ENCODE assay signal across 7 cellular contexts in the genomic region with DNA sequence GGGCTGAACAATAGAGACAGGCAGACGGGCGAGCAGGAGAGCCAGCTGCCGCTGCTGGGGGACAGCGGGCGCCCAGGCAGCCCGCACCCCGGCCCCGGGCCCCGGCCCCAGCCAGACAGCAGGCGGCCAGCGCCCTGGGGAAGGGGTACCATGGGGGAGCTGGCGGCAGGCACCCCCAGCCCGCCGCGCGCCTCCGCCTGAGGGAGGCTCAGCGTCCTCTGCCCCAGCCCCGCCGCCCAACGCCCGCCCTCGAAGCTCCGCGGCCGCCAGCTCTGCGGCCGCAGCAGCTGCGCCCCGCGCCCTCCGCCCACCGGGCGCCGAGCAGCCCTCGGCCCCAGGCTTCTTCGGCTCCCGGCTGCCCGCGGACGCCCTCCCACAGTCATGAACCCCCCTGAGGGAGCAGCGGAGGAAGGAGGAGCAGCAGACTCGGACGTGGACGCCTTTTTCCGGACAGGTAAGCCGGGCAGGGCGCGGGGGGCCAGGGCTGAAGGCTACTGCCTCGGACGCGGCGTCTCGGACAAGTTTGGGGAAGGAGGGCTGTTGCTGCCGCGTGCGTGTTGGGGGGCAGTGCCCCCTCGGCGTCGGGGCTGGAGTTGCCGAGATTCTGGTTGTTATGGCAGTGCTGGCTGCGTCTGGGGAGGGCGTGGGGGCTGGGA. TPM values are rescaled to one million over a fixed set of nuclear protein-coding genes. Genes with fewer than 3 reads are reported as not detected.
DNase-seq lines count a peak whose midpoint lies in the region; ATAC-seq, FAIRE-seq and TF ChIP-seq lines count a peak whose summit lies in the region.

KALRN (plus strand) TSS at position 10 of the 656 bp plus-strand sequence.

- TF ChIP-seq POLR2A in ovary (IDR thresholded peaks at IDR 0.05) (no peak), GM12891 (IDR thresholded peaks at IDR 0.05; ENCODE audit: low read depth, low read length) (no peak)

- no peak for FAIRE-seq in GM12891 (lab: Jason Lieb, UNC)

- TF ChIP-seq EP300 in ovary (IDR thresholded peaks at IDR 0.05), result no peak

- no peaks in the 10 kb centered on the region for H3K9me3 ChIP-seq in ovary

- H3K4me3 Mint-ChIP-seq in activated T-cell treated with anti-CD3 and anti-CD28 coated beads, Interleukin-2, amount 50 U/mL, for 24 hours, result peak within 1 kb of the TSS; percentile 66

- intact Hi-C loops in Right ventricle myocardium inferior (cut with DNase I) (loop anchor here (2.0 to 10.0 kb wide), 3 partner anchors 44 to 521 kb away; no protein-coding TSS in a partner anchor), ovary (cut with DNase I) (loop anchor here in 1 of 4 donors (10.0 kb wide), 1 partner anchor 1341 kb away; the partner anchor contains the start of gene ZNF148)

- ATAC-seq in GM18868 (IDR thresholded peaks at IDR 0.05; ENCODE audit: unreplicated experiment) (peak; percentile 24), HG02798 (IDR thresholded peaks at IDR 0.05; ENCODE audit: poor library complexity, unreplicated experiment) (peak; percentile 16), Right ventricle myocardium inferior (peak; percentile 27)

- no peaks in the 10 kb centered on the region for H3K4me1 ChIP-seq in ovary (ENCODE audit: insufficient read depth)

- peak within 1 kb of the TSS; percentile 47 to 56 for H3K27ac ChIP-seq in ovary

- H3K4me1 Mint-ChIP-seq in activated T-cell treated with anti-CD3 and anti-CD28 coated beads, Interleukin-2, amount 50 U/mL, for 24 hours (ENCODE audit: low read depth), result peaks cover 17% of the 10 kb centered on the region

- peaks cover 37% of the 10 kb centered on the region for H3K27me3 Mint-ChIP-seq in activated T-cell treated with anti-CD3 and anti-CD28 coated beads, Interleukin-2, amount 50 U/mL, for 24 hours

- H3K4me3 ChIP-seq in ovary, result peak within 1 kb of the TSS; percentile 70

- H3K27ac Mint-ChIP-seq in activated T-cell treated with anti-CD3 and anti-CD28 coated beads, Interleukin-2, amount 50 U/mL, for 24 hours, result no peak within 1 kb of the TSS

- no peaks in the 10 kb centered on the region for H3K27me3 ChIP-seq in ovary

- 0 to 1% (median 1%) methylated on average over 41 to 63 of the region's 63 CpGs for WGBS in ovary, 3 donors

- TF ChIP-seq CTCF in ovary (IDR thresholded peaks at IDR 0.05), result no peak

- H3K36me3 Mint-ChIP-seq in activated T-cell treated with anti-CD3 and anti-CD28 coated beads, Interleukin-2, amount 50 U/mL, for 24 hours (ENCODE audit: low read depth), result no peaks in the 10 kb centered on the region

- no peaks in the 10 kb centered on the region for H3K9me3 Mint-ChIP-seq in activated T-cell treated with anti-CD3 and anti-CD28 coated beads, Interleukin-2, amount 50 U/mL, for 24 hours

- DNase-seq in activated T-cell treated with anti-CD3 and anti-CD28 coated beads, Interleukin-2, amount 50 U/mL, for 24 hours, result peak; percentile 44
- DNase-seq in Right ventricle myocardium inferior (ENCODE audit: missing footprints), result peak; percentile 64
- peak in 3 of 5 donors; percentile 32 to 48 (median 47) for DNase-seq in ovary
- DNase-seq in effector CD4-positive, alpha-beta T cell, result no peak
- DNase-seq in GM12891 (ENCODE audit: insufficient read length, low spot score), result no peak

- no peaks in the 10 kb centered on the region for H3K36me3 ChIP-seq in ovary

TF ChIP-seq in GM12891, 5 proteins besides CTCF, POLR2A, EP300 and RAD21:
- TF ChIP-seq POU2F2 (IDR thresholded peaks at IDR 0.05; ENCODE audit: low read depth, low read length) (no peak), POLR2AphosphoS5 (IDR thresholded peaks at IDR 0.05; ENCODE audit: low read depth, low read length) (no peak), PAX5 (IDR thresholded peaks at IDR 0.05; ENCODE audit: insufficient read depth, low read length, severe bottlenecking) (no peak), SPI1 (IDR thresholded peaks at IDR 0.05; ENCODE audit: low read depth, low read length) (no peak), TAF1 (IDR thresholded peaks at IDR 0.05; ENCODE audit: low read depth, low read length) (no peak)

RNA-seq across cellular contexts. Expression of gene KALRN, which starts in this region (rescaled TPM):
- total RNA-seq in Right ventricle myocardium inferior (66.0 TPM), ovary (10 to 100 TPM in 6 of 7 donors, 1 to 10 TPM in 1; 8.0 to 37.1 (median 22.1) TPM)
- 10 to 100 TPM in 1 of 2 donors, 1 to 10 TPM in 1; 5.5 to 21.2 TPM for polyA plus RNA-seq in ovary
- polyA plus RNA-seq in GM12891 (2012; ENCODE audit: low read depth, missing spikeins), result 2.2 TPM

Comparison
In these comparisons a context has a peak if more than half of its experiments do, and no peak if none do; other contexts are left out.
1. DNase-seq: peak in activated T-cell treated with anti-CD3 and anti-CD28 coated beads, Interleukin-2, amount 50 U/mL, for 24 hours (single experiment), Right ventricle myocardium inferior (single experiment) and ovary (3 of 5); none in effector CD4-positive, alpha-beta T cell (single experiment) and GM12891 (single experiment).
2. Peak in every context shown above with its lines, with median percentiles within 50 percentile points of each other: ATAC-seq.